Comparison of ENCODE assay signal across 7 cellular contexts in the genomic region with DNA sequence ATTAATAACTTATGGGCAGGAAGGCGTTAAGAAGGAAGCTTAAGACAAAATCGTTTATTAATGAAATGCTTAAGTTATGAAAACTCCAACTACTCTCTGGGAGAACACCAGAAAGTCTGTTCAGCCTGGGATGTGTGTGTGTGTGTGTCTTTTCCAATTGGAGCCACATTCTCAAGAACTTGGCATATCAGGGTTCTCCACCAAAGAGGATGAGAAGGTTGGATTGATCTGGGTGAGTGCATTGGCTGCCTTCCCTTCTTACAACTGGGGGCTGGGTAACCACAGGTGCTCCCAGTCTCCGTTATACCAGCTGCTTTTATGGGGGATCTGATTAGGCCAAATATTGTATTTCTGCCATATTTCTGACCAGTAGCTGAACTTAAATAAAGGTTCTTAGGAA.
"Had no signal": no experiment of that assay in that cellular context is flagged by ENCODE, and none has a peak within 500 bp of the region (broad histone marks: within the 10 kb centered on the region; RNA-seq: fewer than 3 reads in every experiment).

No MANE protein-coding gene starts in this region.

- DNase-seq: GDM1, GF-D8 had no signal

- FAIRE-seq: G401.6, GM12891, GM12892, GM18507, GM19239 had no signal
